ENCODE assay signal across 8 cellular contexts in the genomic region with DNA sequence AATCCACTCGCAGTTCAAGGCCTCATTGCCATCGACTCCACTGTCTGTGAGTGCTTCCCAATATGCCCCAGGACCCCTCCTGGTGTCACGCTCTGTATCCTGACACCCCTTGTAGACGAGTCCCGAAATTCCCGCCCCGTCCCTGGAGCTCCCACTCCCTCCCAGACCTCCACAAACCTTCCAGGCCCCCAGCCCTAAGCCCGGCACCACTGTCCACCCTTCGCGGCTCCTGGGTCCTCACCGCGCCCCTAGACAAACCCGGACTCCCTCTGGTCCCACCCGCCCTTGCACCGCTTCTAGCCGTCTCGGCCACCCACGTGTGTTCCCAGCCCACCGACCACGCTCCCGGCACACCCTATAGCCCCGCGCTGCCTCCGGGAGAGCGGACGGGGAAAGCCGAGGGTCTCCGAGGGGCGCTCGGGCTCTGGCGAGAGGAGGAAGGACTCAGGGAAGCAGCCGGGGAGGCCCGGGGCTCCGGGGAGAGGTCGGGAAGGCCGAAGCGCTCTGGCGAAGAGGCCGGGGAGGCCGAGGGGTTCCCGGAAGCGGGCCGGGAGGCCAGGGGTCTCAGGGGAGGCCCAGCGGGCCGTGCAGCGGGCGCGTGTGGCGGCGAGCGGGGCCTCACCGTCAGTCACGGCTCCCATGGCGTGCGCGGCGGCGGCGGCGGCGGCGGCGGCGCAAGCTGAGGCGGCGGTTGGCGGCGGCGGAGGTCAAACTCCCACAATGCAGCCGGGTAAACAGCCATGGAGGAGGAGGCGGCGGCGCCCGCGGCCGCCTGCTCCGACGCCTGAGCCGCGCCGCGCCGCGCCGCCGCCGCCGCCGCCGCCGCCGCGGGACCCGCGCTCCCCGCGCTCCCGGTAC. TPM values are rescaled to one million over a fixed set of nuclear protein-coding genes. Genes with fewer than 3 reads are reported as not detected.
DNase-seq lines count a peak whose midpoint lies in the region; ATAC-seq and TF ChIP-seq lines count a peak whose summit lies in the region.

A gene with protein sequence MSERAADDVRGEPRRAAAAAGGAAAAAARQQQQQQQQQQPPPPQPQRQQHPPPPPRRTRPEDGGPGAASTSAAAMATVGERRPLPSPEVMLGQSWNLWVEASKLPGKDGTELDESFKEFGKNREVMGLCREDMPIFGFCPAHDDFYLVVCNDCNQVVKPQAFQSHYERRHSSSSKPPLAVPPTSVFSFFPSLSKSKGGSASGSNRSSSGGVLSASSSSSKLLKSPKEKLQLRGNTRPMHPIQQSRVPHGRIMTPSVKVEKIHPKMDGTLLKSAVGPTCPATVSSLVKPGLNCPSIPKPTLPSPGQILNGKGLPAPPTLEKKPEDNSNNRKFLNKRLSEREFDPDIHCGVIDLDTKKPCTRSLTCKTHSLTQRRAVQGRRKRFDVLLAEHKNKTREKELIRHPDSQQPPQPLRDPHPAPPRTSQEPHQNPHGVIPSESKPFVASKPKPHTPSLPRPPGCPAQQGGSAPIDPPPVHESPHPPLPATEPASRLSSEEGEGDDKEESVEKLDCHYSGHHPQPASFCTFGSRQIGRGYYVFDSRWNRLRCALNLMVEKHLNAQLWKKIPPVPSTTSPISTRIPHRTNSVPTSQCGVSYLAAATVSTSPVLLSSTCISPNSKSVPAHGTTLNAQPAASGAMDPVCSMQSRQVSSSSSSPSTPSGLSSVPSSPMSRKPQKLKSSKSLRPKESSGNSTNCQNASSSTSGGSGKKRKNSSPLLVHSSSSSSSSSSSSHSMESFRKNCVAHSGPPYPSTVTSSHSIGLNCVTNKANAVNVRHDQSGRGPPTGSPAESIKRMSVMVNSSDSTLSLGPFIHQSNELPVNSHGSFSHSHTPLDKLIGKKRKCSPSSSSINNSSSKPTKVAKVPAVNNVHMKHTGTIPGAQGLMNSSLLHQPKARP (plus strand): TSS at position 718 of the 858 bp plus-strand sequence. CDS start 48,732 bp downstream, outside the sequence.
Gene THOC7, minus strand, starts transcription at position 656 of the 858 bp plus-strand sequence. Its CDS starts 15 bp downstream, at position 641.

- no peak for TF ChIP-seq CTCF in GM12875 (IDR thresholded peaks at IDR 0.05; ENCODE audit: borderline replicate concordance, insufficient read depth, low read depth, low read length)
- TF ChIP-seq CTCF in GM23338 (conservative IDR thresholded peaks at IDR 0.05; ENCODE audit: low read depth in 2 of 2): no peak
- no peak for TF ChIP-seq CTCF in Loucy (conservative IDR thresholded peaks at IDR 0.05; ENCODE audit: low read length)
- TF ChIP-seq CTCF in kidney epithelial cell (IDR thresholded peaks at IDR 0.05; ENCODE audit: insufficient read depth, low read length, poor library complexity, severe bottlenecking): no peak

- no peaks in the 10 kb centered on the region for H4K20me1 ChIP-seq in GM23338 (replicated peaks; ENCODE audit: insufficient read depth)
- H4K20me1 ChIP-seq in Loucy (ENCODE audit: insufficient read depth, low read length, poor library complexity, severe bottlenecking): peaks cover 36% of the 10 kb centered on the region

- H3K9me2 ChIP-seq in GM23338 (ENCODE audit: insufficient read depth): no peaks in the 10 kb centered on the region
- H3K9me2 ChIP-seq in Loucy (replicated peaks; ENCODE audit: low read depth, low read length): no peaks in the 10 kb centered on the region

- H3F3A ChIP-seq in GM23338 (replicated peaks; ENCODE audit: low read depth) (no peaks in the 10 kb centered on the region; the same call in 1 of the 2 replicates), Loucy (ENCODE audit: low read depth) (no peaks in the 10 kb centered on the region)

- H2AFZ ChIP-seq in GM23338: peak within 1 kb of the TSS; percentile 77
- peak within 1 kb of the TSS; percentile 85 for H2AFZ ChIP-seq in Loucy (ENCODE audit: low read length)

- peaks cover 10% of the 10 kb centered on the region for H3K27me3 Mint-ChIP-seq in GM23338 (ENCODE audit: insufficient read depth, low read depth, poor library complexity)
- H3K27me3 Mint-ChIP-seq in central memory CD8-positive, alpha-beta T cell: no peaks in the 10 kb centered on the region

- peak within 1 kb of the TSS; percentile 83 for H3K27ac ChIP-seq in GM23338 (ENCODE audit: low read depth)

- H3K36me3 ChIP-seq in GM23338 (ENCODE audit: insufficient read depth) (no peaks in the 10 kb centered on the region), Loucy (ENCODE audit: insufficient read depth, low read length) (no peaks in the 10 kb centered on the region), kidney epithelial cell (ENCODE audit: control insufficient read depth, insufficient read depth, low read length) (no peaks in the 10 kb centered on the region)

- H3K79me2 ChIP-seq in GM23338 (replicated peaks; ENCODE audit: insufficient read depth) (peaks cover 81% of the 10 kb centered on the region), Loucy (ENCODE audit: insufficient read depth, low read length) (peaks cover 91% of the 10 kb centered on the region)

- peak within 1 kb of the TSS; percentile 78 for H3K4me3 Mint-ChIP-seq in GM23338
- peak within 1 kb of the TSS; percentile 90 for H3K4me3 Mint-ChIP-seq in central memory CD8-positive, alpha-beta T cell

- peak within 1 kb of the TSS; percentile 95 for H3K4me3 ChIP-seq in GM12875 (ENCODE audit: low read depth, low read length)
- H3K4me3 ChIP-seq in GM23338: peak within 1 kb of the TSS; percentile 85
- H3K4me3 ChIP-seq in Loucy (ENCODE audit: low read length, poor library complexity, severe bottlenecking): peak within 1 kb of the TSS; percentile 83
- peak within 1 kb of the TSS; percentile 95 for H3K4me3 ChIP-seq in kidney epithelial cell (ENCODE audit: low read depth, low read length)

- H3K9me3 ChIP-seq in Loucy (ENCODE audit: insufficient read depth, low read depth, low read length): no peaks in the 10 kb centered on the region

- peak; percentile 67 for ATAC-seq in GM23338
- ATAC-seq in central memory CD8-positive, alpha-beta T cell (replicated peaks; ENCODE audit: extremely low read depth, poor library complexity, severe bottlenecking): peak; percentile 83

- H3K4me1 ChIP-seq in GM23338 (ENCODE audit: insufficient read depth) (peaks cover 49% of the 10 kb centered on the region), Loucy (ENCODE audit: insufficient read depth, low read length, poor library complexity, severe bottlenecking) (peaks cover 51% of the 10 kb centered on the region)

- H3K4me2 ChIP-seq in GM23338 (peak within 1 kb of the TSS; percentile 93), Loucy (ENCODE audit: low read depth, low read length, poor library complexity, severe bottlenecking) (peak within 1 kb of the TSS; percentile 91)

- no peaks in the 10 kb centered on the region for H3K9me3 Mint-ChIP-seq in GM23338
- no peaks in the 10 kb centered on the region for H3K9me3 Mint-ChIP-seq in central memory CD8-positive, alpha-beta T cell

- no peaks in the 10 kb centered on the region for H3K27me3 ChIP-seq in GM23338 (ENCODE audit: insufficient read depth)
- peaks cover 6% of the 10 kb centered on the region for H3K27me3 ChIP-seq in Loucy (ENCODE audit: insufficient read depth, low read length, poor library complexity, severe bottlenecking)
- H3K27me3 ChIP-seq in kidney epithelial cell (ENCODE audit: control insufficient read depth, insufficient read depth, low read length): no peaks in the 10 kb centered on the region

- peak within 1 kb of the TSS; percentile 96 for H3K9ac ChIP-seq in Loucy (ENCODE audit: low read depth, low read length, poor library complexity, severe bottlenecking)

- H3K36me3 Mint-ChIP-seq in GM23338 (ENCODE audit: low read depth): peaks cover 7% of the 10 kb centered on the region
- peaks cover 24% of the 10 kb centered on the region for H3K36me3 Mint-ChIP-seq in central memory CD8-positive, alpha-beta T cell (ENCODE audit: insufficient read depth)

- DNase-seq in GM23338 (ENCODE audit: low spot score) (peak; percentile 80), kidney epithelial cell (ENCODE audit: low read depth) (no peak), NCI-H2107 (lab: John Stamatoyannopoulos, UW) (no peak)
- peak; percentile 67 for DNase-seq in activated CD4-positive, CD25-positive, alpha-beta regulatory T cell treated with anti-CD3 and anti-CD28 coated beads, Interleukin-2, amount 50 U/mL, for 72 hours
- DNase-seq in central memory CD8-positive, alpha-beta T cell (ENCODE audit: low spot score in 2 of 2): peak; percentile 43 to 53
- peak; percentile 18 to 48 for DNase-seq in stimulated activated CD4-positive, alpha-beta T cell treated with anti-CD3 and anti-CD28 coated beads, Interleukin-1b, Interleukin-23, amount 100 ng/mL, for 1 hour (ENCODE audit: low read depth in 2 of 2)

- peaks cover 45% of the 10 kb centered on the region for H3K4me1 Mint-ChIP-seq in GM23338
- peaks cover 51% of the 10 kb centered on the region for H3K4me1 Mint-ChIP-seq in central memory CD8-positive, alpha-beta T cell

- H3K27ac Mint-ChIP-seq in GM23338: peak within 1 kb of the TSS; percentile 93
- H3K27ac Mint-ChIP-seq in central memory CD8-positive, alpha-beta T cell (ENCODE audit: low read depth): peak within 1 kb of the TSS; percentile 91

TF ChIP-seq in GM23338, 12 proteins besides CTCF, POLR2A, EP300 and RAD21 (continues in another document):
- TF ChIP-seq CREB1 (CRISPR knock-in tag; IDR thresholded peaks at IDR 0.05; ENCODE audit: low read depth): no peak
- TF ChIP-seq ZNF114 (CRISPR knock-in tag; IDR thresholded peaks at IDR 0.05): no peak
- TF ChIP-seq POLR2AphosphoS5 (IDR thresholded peaks at IDR 0.05; ENCODE audit: low read depth): peak; percentile 48; the same call in 1 of the 2 replicates
- TF ChIP-seq NANOG (IDR thresholded peaks at IDR 0.05; ENCODE audit: borderline replicate concordance): no peak

RNA-seq across cellular contexts. Expression of the first gene that starts in this region (rescaled TPM):
- total RNA-seq in GM23338 (2014; rRNA removed; shearing (Covaris generic)): 8.0 and 17.2 TPM in 2 replicates
- 3.2 and 4.0 TPM in 2 replicates for polyA plus RNA-seq in GM23338 (2016; fragmentation: Nextera tagmentation; extraction: Ambion mirVana)
- 12.3 TPM in 2 replicates for total RNA-seq in kidney epithelial cell

RNA-seq across cellular contexts. Expression of gene THOC7, which starts in this region (rescaled TPM):
- total RNA-seq in GM23338 (2014; rRNA removed; shearing (Covaris generic)): 50.5 and 53.9 TPM in 2 replicates
- 154 and 166 TPM in 2 replicates for polyA plus RNA-seq in GM23338 (2016; fragmentation: Nextera tagmentation; extraction: Ambion mirVana)
- total RNA-seq in kidney epithelial cell: 59.5 and 66.7 TPM in 2 replicates

Comparison
In these comparisons a context has a peak if more than half of its experiments do, and no peak if none do; other contexts are left out.
1. DNase-seq: peak in GM23338 (single experiment), activated CD4-positive, CD25-positive, alpha-beta regulatory T cell treated with anti-CD3 and anti-CD28 coated beads, Interleukin-2, amount 50 U/mL, for 72 hours (single experiment), central memory CD8-positive, alpha-beta T cell (2 of 2) and stimulated activated CD4-positive, alpha-beta T cell treated with anti-CD3 and anti-CD28 coated beads, Interleukin-1b, Interleukin-23, amount 100 ng/mL, for 1 hour (2 of 2); none in kidney epithelial cell (single experiment) and NCI-H2107 (single experiment).
2. Peak in every context shown above with its lines, with median percentiles within 50 percentile points of each other: H3K4me3 ChIP-seq.